1 cellular context compared by ENCODE assay signal in the genomic region with DNA sequence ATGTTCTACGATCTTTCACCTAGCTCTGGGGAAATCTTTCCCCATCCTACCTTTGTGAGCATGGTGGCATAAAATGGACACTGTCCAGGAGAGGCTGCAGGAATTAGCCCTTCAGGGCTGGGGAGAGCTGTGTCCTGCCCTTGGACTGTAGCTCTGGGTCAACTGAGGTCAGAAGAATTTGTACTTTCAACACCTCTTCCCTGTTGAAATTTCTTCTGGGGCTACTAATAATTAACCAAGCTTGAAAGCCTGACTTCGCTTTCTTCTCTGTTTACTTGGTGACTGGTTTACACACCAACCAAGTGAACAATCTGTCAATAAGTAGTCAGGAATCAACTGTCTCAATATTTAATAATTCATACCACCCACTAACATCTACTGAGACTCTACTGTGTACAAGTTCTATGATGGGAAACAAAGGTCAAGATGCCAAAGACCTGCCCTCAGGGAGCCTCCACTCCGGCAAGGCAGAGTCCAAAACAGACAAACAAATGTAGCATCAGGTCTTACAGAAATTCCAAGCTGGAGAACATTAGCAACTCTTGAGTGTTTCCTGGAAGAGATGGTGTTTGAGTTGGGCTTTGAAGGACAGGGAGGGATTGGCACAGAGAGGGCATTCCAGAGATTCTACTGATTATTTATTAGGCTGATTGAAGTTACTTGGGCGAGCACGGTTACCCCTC.
TF ChIP-seq lines count a peak whose summit lies in the region.

No MANE protein-coding gene starts in this region.

TF ChIP-seq in HepG2, 621 proteins besides CTCF, POLR2A, EP300 and RAD21 (continued from another document and continues in another):
- no peak for TF ChIP-seq ZUFSP (CRISPR knock-in tag; IDR thresholded peaks at IDR 0.05; ENCODE audit: borderline replicate concordance)
- peak; percentile 16; the same call in 1 of the 2 replicates for TF ChIP-seq ZSCAN31 (CRISPR knock-in tag; IDR thresholded peaks at IDR 0.05; ENCODE audit: low read depth)
- TF ChIP-seq U2AF2 (IDR thresholded peaks at IDR 0.05; ENCODE audit: low read depth, low read length): no peak
- no peak for TF ChIP-seq LBX2 (CRISPR knock-in tag; IDR thresholded peaks at IDR 0.05; ENCODE audit: borderline replicate concordance)
- TF ChIP-seq, protein P1, sequence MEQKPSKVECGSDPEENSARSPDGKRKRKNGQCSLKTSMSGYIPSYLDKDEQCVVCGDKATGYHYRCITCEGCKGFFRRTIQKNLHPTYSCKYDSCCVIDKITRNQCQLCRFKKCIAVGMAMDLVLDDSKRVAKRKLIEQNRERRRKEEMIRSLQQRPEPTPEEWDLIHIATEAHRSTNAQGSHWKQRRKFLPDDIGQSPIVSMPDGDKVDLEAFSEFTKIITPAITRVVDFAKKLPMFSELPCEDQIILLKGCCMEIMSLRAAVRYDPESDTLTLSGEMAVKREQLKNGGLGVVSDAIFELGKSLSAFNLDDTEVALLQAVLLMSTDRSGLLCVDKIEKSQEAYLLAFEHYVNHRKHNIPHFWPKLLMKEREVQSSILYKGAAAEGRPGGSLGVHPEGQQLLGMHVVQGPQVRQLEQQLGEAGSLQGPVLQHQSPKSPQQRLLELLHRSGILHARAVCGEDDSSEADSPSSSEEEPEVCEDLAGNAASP (CRISPR knock-in tag; IDR thresholded peaks at IDR 0.05; ENCODE audit: borderline replicate concordance): peak; percentile 99
- TF ChIP-seq ZNF12 (CRISPR knock-in tag; IDR thresholded peaks at IDR 0.05): peak; percentile 36; the same call in 1 of the 2 replicates
- TF ChIP-seq ZNF574 (CRISPR knock-in tag; IDR thresholded peaks at IDR 0.05): no peak; the same call in 1 of the 2 replicates
- TF ChIP-seq, protein P2, sequence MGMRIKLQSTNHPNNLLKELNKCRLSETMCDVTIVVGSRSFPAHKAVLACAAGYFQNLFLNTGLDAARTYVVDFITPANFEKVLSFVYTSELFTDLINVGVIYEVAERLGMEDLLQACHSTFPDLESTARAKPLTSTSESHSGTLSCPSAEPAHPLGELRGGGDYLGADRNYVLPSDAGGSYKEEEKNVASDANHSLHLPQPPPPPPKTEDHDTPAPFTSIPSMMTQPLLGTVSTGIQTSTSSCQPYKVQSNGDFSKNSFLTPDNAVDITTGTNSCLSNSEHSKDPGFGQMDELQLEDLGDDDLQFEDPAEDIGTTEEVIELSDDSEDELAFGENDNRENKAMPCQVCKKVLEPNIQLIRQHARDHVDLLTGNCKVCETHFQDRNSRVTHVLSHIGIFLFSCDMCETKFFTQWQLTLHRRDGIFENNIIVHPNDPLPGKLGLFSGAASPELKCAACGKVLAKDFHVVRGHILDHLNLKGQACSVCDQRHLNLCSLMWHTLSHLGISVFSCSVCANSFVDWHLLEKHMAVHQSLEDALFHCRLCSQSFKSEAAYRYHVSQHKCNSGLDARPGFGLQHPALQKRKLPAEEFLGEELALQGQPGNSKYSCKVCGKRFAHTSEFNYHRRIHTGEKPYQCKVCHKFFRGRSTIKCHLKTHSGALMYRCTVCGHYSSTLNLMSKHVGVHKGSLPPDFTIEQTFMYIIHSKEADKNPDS (CRISPR knock-in tag; IDR thresholded peaks at IDR 0.05): no peak
- TF ChIP-seq FOXK1 (CRISPR knock-in tag; IDR thresholded peaks at IDR 0.05; ENCODE audit: borderline replicate concordance, low read depth): peak; percentile 81; the same call in 1 of the 2 replicates
- TF ChIP-seq PAX8 (CRISPR knock-in tag; IDR thresholded peaks at IDR 0.05; ENCODE audit: borderline replicate concordance): no peak
- peak; percentile 73 for TF ChIP-seq HHEX (CRISPR knock-in tag; IDR thresholded peaks at IDR 0.05)
- TF ChIP-seq HOXA3 (CRISPR knock-in tag; IDR thresholded peaks at IDR 0.05): peak; percentile 65
- TF ChIP-seq, protein P3, sequence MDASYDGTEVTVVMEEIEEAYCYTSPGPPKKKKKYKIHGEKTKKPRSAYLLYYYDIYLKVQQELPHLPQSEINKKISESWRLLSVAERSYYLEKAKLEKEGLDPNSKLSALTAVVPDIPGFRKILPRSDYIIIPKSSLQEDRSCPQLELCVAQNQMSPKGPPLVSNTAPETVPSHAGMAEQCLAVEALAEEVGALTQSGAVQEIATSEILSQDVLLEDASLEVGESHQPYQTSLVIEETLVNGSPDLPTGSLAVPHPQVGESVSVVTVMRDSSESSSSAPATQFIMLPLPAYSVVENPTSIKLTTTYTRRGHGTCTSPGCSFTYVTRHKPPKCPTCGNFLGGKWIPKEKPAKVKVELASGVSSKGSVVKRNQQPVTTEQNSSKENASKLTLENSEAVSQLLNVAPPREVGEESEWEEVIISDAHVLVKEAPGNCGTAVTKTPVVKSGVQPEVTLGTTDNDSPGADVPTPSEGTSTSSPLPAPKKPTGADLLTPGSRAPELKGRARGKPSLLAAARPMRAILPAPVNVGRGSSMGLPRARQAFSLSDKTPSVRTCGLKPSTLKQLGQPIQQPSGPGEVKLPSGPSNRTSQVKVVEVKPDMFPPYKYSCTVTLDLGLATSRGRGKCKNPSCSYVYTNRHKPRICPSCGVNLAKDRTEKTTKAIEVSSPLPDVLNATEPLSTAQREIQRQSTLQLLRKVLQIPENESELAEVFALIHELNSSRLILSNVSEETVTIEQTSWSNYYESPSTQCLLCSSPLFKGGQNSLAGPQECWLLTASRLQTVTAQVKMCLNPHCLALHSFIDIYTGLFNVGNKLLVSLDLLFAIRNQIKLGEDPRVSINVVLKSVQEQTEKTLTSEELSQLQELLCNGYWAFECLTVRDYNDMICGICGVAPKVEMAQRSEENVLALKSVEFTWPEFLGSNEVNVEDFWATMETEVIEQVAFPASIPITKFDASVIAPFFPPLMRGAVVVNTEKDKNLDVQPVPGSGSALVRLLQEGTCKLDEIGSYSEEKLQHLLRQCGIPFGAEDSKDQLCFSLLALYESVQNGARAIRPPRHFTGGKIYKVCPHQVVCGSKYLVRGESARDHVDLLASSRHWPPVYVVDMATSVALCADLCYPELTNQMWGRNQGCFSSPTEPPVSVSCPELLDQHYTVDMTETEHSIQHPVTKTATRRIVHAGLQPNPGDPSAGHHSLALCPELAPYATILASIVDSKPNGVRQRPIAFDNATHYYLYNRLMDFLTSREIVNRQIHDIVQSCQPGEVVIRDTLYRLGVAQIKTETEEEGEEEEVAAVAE (CRISPR knock-in tag; IDR thresholded peaks at IDR 0.05; ENCODE audit: borderline replicate concordance): no peak
- TF ChIP-seq, protein P4, sequence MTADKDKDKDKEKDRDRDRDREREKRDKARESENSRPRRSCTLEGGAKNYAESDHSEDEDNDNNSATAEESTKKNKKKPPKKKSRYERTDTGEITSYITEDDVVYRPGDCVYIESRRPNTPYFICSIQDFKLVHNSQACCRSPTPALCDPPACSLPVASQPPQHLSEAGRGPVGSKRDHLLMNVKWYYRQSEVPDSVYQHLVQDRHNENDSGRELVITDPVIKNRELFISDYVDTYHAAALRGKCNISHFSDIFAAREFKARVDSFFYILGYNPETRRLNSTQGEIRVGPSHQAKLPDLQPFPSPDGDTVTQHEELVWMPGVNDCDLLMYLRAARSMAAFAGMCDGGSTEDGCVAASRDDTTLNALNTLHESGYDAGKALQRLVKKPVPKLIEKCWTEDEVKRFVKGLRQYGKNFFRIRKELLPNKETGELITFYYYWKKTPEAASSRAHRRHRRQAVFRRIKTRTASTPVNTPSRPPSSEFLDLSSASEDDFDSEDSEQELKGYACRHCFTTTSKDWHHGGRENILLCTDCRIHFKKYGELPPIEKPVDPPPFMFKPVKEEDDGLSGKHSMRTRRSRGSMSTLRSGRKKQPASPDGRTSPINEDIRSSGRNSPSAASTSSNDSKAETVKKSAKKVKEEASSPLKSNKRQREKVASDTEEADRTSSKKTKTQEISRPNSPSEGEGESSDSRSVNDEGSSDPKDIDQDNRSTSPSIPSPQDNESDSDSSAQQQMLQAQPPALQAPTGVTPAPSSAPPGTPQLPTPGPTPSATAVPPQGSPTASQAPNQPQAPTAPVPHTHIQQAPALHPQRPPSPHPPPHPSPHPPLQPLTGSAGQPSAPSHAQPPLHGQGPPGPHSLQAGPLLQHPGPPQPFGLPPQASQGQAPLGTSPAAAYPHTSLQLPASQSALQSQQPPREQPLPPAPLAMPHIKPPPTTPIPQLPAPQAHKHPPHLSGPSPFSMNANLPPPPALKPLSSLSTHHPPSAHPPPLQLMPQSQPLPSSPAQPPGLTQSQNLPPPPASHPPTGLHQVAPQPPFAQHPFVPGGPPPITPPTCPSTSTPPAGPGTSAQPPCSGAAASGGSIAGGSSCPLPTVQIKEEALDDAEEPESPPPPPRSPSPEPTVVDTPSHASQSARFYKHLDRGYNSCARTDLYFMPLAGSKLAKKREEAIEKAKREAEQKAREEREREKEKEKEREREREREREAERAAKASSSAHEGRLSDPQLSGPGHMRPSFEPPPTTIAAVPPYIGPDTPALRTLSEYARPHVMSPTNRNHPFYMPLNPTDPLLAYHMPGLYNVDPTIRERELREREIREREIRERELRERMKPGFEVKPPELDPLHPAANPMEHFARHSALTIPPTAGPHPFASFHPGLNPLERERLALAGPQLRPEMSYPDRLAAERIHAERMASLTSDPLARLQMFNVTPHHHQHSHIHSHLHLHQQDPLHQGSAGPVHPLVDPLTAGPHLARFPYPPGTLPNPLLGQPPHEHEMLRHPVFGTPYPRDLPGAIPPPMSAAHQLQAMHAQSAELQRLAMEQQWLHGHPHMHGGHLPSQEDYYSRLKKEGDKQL (CRISPR knock-in tag; IDR thresholded peaks at IDR 0.05; ENCODE audit: low read depth): peak; percentile 53; the same call in 1 of the 2 replicates
- TF ChIP-seq ZNF251 (CRISPR knock-in tag; IDR thresholded peaks at IDR 0.05): no peak
- no peak for TF ChIP-seq AFF4 (CRISPR knock-in tag; IDR thresholded peaks at IDR 0.05)
- TF ChIP-seq FOXP1 (IDR thresholded peaks at IDR 0.05): peak; percentile 75
- TF ChIP-seq FOXP1 (CRISPR knock-in tag; IDR thresholded peaks at IDR 0.05): peak; percentile 98
- TF ChIP-seq, protein P5, sequence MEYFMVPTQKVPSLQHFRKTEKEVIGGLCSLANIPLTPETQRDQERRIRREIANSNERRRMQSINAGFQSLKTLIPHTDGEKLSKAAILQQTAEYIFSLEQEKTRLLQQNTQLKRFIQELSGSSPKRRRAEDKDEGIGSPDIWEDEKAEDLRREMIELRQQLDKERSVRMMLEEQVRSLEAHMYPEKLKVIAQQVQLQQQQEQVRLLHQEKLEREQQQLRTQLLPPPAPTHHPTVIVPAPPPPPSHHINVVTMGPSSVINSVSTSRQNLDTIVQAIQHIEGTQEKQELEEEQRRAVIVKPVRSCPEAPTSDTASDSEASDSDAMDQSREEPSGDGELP (IDR thresholded peaks at IDR 0.05; ENCODE audit: borderline replicate concordance, low read depth): peak; percentile 38; the same call in 1 of the 2 replicates
